ENCODE assay signal across 8 cellular contexts in the genomic region with DNA sequence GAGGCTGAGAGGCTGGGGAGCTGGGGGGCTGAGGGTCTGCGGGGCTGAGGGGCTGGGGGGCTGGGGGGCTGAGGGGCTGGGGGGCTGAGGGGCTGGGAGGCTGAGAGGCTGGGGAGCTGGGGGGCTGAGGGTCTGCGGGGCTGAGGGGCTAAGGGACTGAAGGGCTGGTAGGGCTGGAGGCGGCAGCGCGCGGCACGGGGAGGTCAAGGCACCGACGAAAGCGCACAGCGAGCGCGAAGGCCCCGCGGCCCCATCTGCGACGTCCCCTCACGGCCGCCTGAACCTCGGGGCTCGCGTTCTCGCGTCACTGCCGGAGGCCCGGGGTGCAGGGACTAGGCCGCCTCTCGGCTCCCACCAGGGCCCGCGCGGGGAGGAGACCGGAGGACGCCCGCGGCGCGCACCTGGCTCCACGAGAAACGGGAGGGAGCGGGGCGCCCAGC. TPM values are rescaled to one million over a fixed set of nuclear protein-coding genes. Genes with fewer than 3 reads are reported as not detected.
DNase-seq lines count a peak whose midpoint lies in the region; ATAC-seq and TF ChIP-seq lines count a peak whose summit lies in the region.

No MANE protein-coding gene starts in this region.

- H3K4me3 ChIP-seq in WI38 (ENCODE audit: low read depth, low read length) (peak overlapping the region; percentile 83), thymus (ENCODE audit: low read length) (peak overlapping the region; percentile 95)

- no peaks in the 10 kb centered on the region for H3K9me3 ChIP-seq in thymus (ENCODE audit: control insufficient read depth)

- peaks cover 26% of the 10 kb centered on the region for H3K4me1 ChIP-seq in thymus (ENCODE audit: control insufficient read depth, insufficient read depth, low read length)

- WGBS in thymus = 1% methylated on average over 41 of the region's 41 CpGs

- DNase-seq in iPS-NIHi11 (ENCODE audit: low spot score) (peak; percentile 53), NCI-H2081 treated with DMSO at 0.1 percent for 48 hours (lab: John Stamatoyannopoulos, UW) (no peak), NCI-H1417 treated with DMSO at 0.1 percent for 48 hours (lab: John Stamatoyannopoulos, UW) (no peak)

- H3K27ac ChIP-seq in thymus (ENCODE audit: low read depth) = peak overlapping the region; percentile 78

- ATAC-seq in GM18861 (IDR thresholded peaks at IDR 0.05; ENCODE audit: unreplicated experiment) = peak; percentile 10
- ATAC-seq in HG02678 (IDR thresholded peaks at IDR 0.05; ENCODE audit: unreplicated experiment) = peak; percentile 25
- ATAC-seq in esophagus mucosa = no peak

- H3K36me3 ChIP-seq in thymus (ENCODE audit: control insufficient read depth, insufficient read depth) = peaks cover 37% of the 10 kb centered on the region

- H3K27me3 ChIP-seq in thymus (ENCODE audit: control insufficient read depth, insufficient read depth) = no peaks in the 10 kb centered on the region

- TF ChIP-seq CTCF in WI38 (IDR thresholded peaks at IDR 0.05; ENCODE audit: low read depth, low read length) = no peak

RNA-seq across cellular contexts. Expression of a gene that starts 0.4 kb away (rescaled TPM):
- 216 TPM for polyA plus RNA-seq in thymus
- total RNA-seq in esophagus mucosa = 54.0 TPM

RNA-seq across cellular contexts. Expression of a gene that starts 0.5 kb away (rescaled TPM):
- 10.3 TPM for polyA plus RNA-seq in thymus
- 25.1 TPM for total RNA-seq in esophagus mucosa

RNA-seq across cellular contexts. Expression of a gene that starts 7.0 kb away (rescaled TPM):
- polyA plus RNA-seq in thymus = 0.37 TPM
- total RNA-seq in esophagus mucosa = 0.56 TPM

RNA-seq across cellular contexts. Expression of a gene that starts 15.7 kb away (rescaled TPM):
- polyA plus RNA-seq in thymus = 10.0 TPM
- total RNA-seq in esophagus mucosa = 23.0 TPM

RNA-seq across cellular contexts. Expression of a gene that starts 16.4 kb away (rescaled TPM):
- polyA plus RNA-seq in thymus = 58.8 TPM
- 35.3 TPM for total RNA-seq in esophagus mucosa
